ENCODE assay signal across 8 cellular contexts in genomic region chr4:76198411-76199237, GRCh38. TPM values are rescaled to one million over a fixed set of nuclear protein-coding genes. Genes with fewer than 3 reads are reported as not detected.
DNase-seq lines count a peak whose midpoint lies in the region; ATAC-seq and TF ChIP-seq lines count a peak whose summit lies in the region.

No MANE protein-coding gene starts in this region.

- H3K36me3 ChIP-seq in CD8-positive, alpha-beta memory T cell (ENCODE audit: insufficient read depth, low read length) = peaks cover 6% of the 10 kb centered on the region
- peaks cover 0 to 7% of the 10 kb centered on the region in 2 donors for H3K36me3 ChIP-seq in adrenal gland (replicated peaks in 1 of 2)
- H3K36me3 ChIP-seq in skeletal muscle satellite cell (ENCODE audit: insufficient read depth, low read length) = peaks cover 20% of the 10 kb centered on the region

- peak in 1 of 5 donors; percentile 12 for DNase-seq in CD8-positive, alpha-beta memory T cell
- DNase-seq in NCI-H69 (lab: John Stamatoyannopoulos, UW) (peak; percentile 90), adrenal gland (peak; percentile 63 to 85 (median 79)), right cardiac atrium (peak; percentile 49 to 71 (median 67)), iPS-NIHi7 (ENCODE audit: extremely low spot score) (no peak)

- TF ChIP-seq CTCF in adrenal gland (IDR thresholded peaks at IDR 0.05) = no peak

- no peaks in the 10 kb centered on the region for H3K27me3 Mint-ChIP-seq in CD8-positive, alpha-beta memory T cell

- CTCF ChIA-PET in CD8-positive, alpha-beta memory T cell (lab: Charles Lee) = no interaction called here

- H3K4me1 Mint-ChIP-seq in CD8-positive, alpha-beta memory T cell = peaks cover 31 to 55% (median 47%) of the 10 kb centered on the region in 3 donors

- intact Hi-C loops in adrenal gland (cut with DNase I) (loop anchor here in 1 of 2 donors (10.0 kb wide), 1 partner anchor 106 kb away; the partner anchor contains the start of gene STBD1), right cardiac atrium (cut with DNase I) (no loop called here)

- no peaks in the 10 kb centered on the region for H3K9me3 Mint-ChIP-seq in CD8-positive, alpha-beta memory T cell

- H3K27me3 ChIP-seq in CD8-positive, alpha-beta memory T cell (ENCODE audit: insufficient read depth, low read length, poor library complexity, severe bottlenecking) = no peaks in the 10 kb centered on the region
- H3K27me3 ChIP-seq in adrenal gland (no peaks in the 10 kb centered on the region), right cardiac atrium (ENCODE audit: control insufficient read depth, insufficient read depth) (no peaks in the 10 kb centered on the region), skeletal muscle satellite cell (ENCODE audit: control insufficient read depth, insufficient read depth, low read length) (no peaks in the 10 kb centered on the region)

- H3K4me3 ChIP-seq in CD8-positive, alpha-beta memory T cell (ENCODE audit: low read length) = no peak overlapping the region
- H3K4me3 ChIP-seq in adrenal gland (peak overlapping the region in 1 of 4 donors; percentile 14), right cardiac atrium (ENCODE audit: low read length) (no peak overlapping the region), skeletal muscle satellite cell (ENCODE audit: low read length) (peak overlapping the region; percentile 54)

- POLR2A ChIA-PET in CD8-positive, alpha-beta memory T cell (lab: Charles Lee) = no interaction called here

- peaks cover 23% of the 10 kb centered on the region for H3K4me1 ChIP-seq in CD8-positive, alpha-beta memory T cell (ENCODE audit: insufficient read depth, low read length)
- H3K4me1 ChIP-seq in adrenal gland (replicated peaks in 1 of 2) (peaks cover 33 to 85% of the 10 kb centered on the region in 2 donors), right cardiac atrium (ENCODE audit: control insufficient read depth, insufficient read depth, low read length) (peaks cover 37% of the 10 kb centered on the region), skeletal muscle satellite cell (ENCODE audit: control insufficient read depth, insufficient read depth, low read length) (peaks cover 84% of the 10 kb centered on the region)

- peak overlapping the region; percentile 52 for H3K9ac ChIP-seq in skeletal muscle satellite cell (ENCODE audit: low read depth, low read length)

- H3K27ac Mint-ChIP-seq in CD8-positive, alpha-beta memory T cell = peak overlapping the region in 6 of 8 donors; percentile 0 to 78 (median 62)

- H3K27ac ChIP-seq in CD8-positive, alpha-beta memory T cell (ENCODE audit: low read depth, low read length) = no peak overlapping the region
- peak overlapping the region; percentile 51 to 78 (median 68) for H3K27ac ChIP-seq in adrenal gland
- H3K27ac ChIP-seq in right cardiac atrium (ENCODE audit: low read length) = peak overlapping the region; percentile 83

- peak overlapping the region; percentile 79 for H3K4me2 ChIP-seq in skeletal muscle satellite cell (ENCODE audit: low read length)

- no peaks in the 10 kb centered on the region for H3K9me3 ChIP-seq in CD8-positive, alpha-beta memory T cell (ENCODE audit: low read length)
- H3K9me3 ChIP-seq in adrenal gland (replicated peaks in 1 of 3) (no peaks in the 10 kb centered on the region), right cardiac atrium (ENCODE audit: control insufficient read depth, low read length) (no peaks in the 10 kb centered on the region), skeletal muscle satellite cell (replicated peaks; ENCODE audit: low read length) (no peaks in the 10 kb centered on the region)

- TF ChIP-seq POLR2A in adrenal gland (IDR thresholded peaks at IDR 0.05) = no peak

- peaks cover 12 to 27% (median 15%) of the 10 kb centered on the region in 3 donors for H3K36me3 Mint-ChIP-seq in CD8-positive, alpha-beta memory T cell

- peak overlapping the region in 1 of 7 donors; percentile 7 for H3K4me3 Mint-ChIP-seq in CD8-positive, alpha-beta memory T cell

- peak; percentile 38 for ATAC-seq in GM19324 (IDR thresholded peaks at IDR 0.05; ENCODE audit: low FRiP score, unreplicated experiment)
- peak; percentile 43 for ATAC-seq in HG03442 (IDR thresholded peaks at IDR 0.05; ENCODE audit: unreplicated experiment)
- ATAC-seq in right cardiac atrium = peak; percentile 68 to 71

- 23 to 33% (median 29%) methylated on average over 4 of the region's 4 CpGs for WGBS in adrenal gland, 4 donors
- 36% methylated on average over 4 of the region's 4 CpGs for WGBS in right cardiac atrium

RNA-seq across cellular contexts. Expression of gene SCARB2, which starts 15.0 kb away (rescaled TPM):
- 1 to 10 TPM; 6.2 to 6.7 TPM for total RNA-seq in CD8-positive, alpha-beta memory T cell
- polyA plus RNA-seq in CD8-positive, alpha-beta memory T cell = 17.6 TPM
- 100 to 1,000 TPM; 119 to 179 (median 139) TPM for total RNA-seq in adrenal gland
- 100 to 1,000 TPM in 1 of 3 donors, 10 to 100 TPM in 2; 41.5 to 117 (median 82.9) TPM for polyA plus RNA-seq in adrenal gland
- total RNA-seq in right cardiac atrium = 100 to 1,000 TPM; 102 to 139 (median 105) TPM
- 78.2 TPM for polyA plus RNA-seq in right cardiac atrium
- 112 and 123 TPM in 2 replicates for total RNA-seq in skeletal muscle satellite cell (2012; rRNA removed)

RNA-seq across cellular contexts. Expression of gene NUP54, which starts 50.4 kb away (rescaled TPM):
- 10 to 100 TPM; 56.6 to 63.3 TPM for total RNA-seq in CD8-positive, alpha-beta memory T cell
- polyA plus RNA-seq in CD8-positive, alpha-beta memory T cell = 41.8 TPM
- total RNA-seq in adrenal gland (10 to 100 TPM; 10.8 to 37.7 (median 22.8) TPM), right cardiac atrium (10 to 100 TPM; 22.9 to 24.9 (median 23.5) TPM)
- polyA plus RNA-seq in adrenal gland (10 to 100 TPM; 19.5 to 22.0 (median 21.6) TPM), right cardiac atrium (11.7 TPM)
- total RNA-seq in skeletal muscle satellite cell (2012; rRNA removed) = 49.4 and 56.6 TPM in 2 replicates

RNA-seq across cellular contexts. Expression of gene FAM47E, which starts 52.9 kb away (rescaled TPM):
- not detected for total RNA-seq in CD8-positive, alpha-beta memory T cell
- not detected for polyA plus RNA-seq in CD8-positive, alpha-beta memory T cell
- total RNA-seq in adrenal gland = 1 to 10 TPM; 2.8 to 8.0 (median 4.7) TPM
- 10 to 100 TPM in 1 of 3 donors, 1 to 10 TPM in 2; 6.9 to 23.8 (median 7.7) TPM for polyA plus RNA-seq in adrenal gland
- total RNA-seq in right cardiac atrium = 1 to 10 TPM; 2.6 to 3.3 (median 2.9) TPM
- 4.5 TPM for polyA plus RNA-seq in right cardiac atrium
- total RNA-seq in skeletal muscle satellite cell (2012; rRNA removed) = under 0.01 TPM in 1 of 2 replicates, not detected in the other

Comparison
In these comparisons a context has a peak if more than half of its experiments do, and no peak if none do; other contexts are left out.
1. RNA of gene SCARB2, which starts 15.0 kb away (total RNA-seq): 119 to 179 TPM in adrenal gland and 102 to 139 TPM in right cardiac atrium; 6.2 to 6.7 TPM in CD8-positive, alpha-beta memory T cell; every median in the first group is over 10 times any median in the second.
2. Peak in every context shown above with its lines, with median percentiles within 50 percentile points of each other: ATAC-seq.